29 cellular contexts compared by ENCODE assay signal in genomic region chr22:23300476-23300875, GRCh38.
"Had no signal": no experiment of that assay in that cellular context is flagged by ENCODE, and none has a peak within 500 bp of the region (broad histone marks: within the 10 kb centered on the region; RNA-seq: fewer than 3 reads in every experiment).

No MANE protein-coding gene starts in this region.

- H3K9me3 Mint-ChIP-seq: activated CD4-positive, alpha-beta T cell treated with anti-CD3 and anti-CD28 coated beads, Interleukin-2, amount 10 ng/mL, durations not matched to agents 24 days and 14 days; activated CD8-positive, alpha-beta T cell treated with anti-CD3 and anti-CD28 coated beads for 36 hours; activated naive CD4-positive, alpha-beta T cell treated with anti-CD3 and anti-CD28 coated beads for 36 hours; activated naive CD8-positive, alpha-beta T cell treated with anti-CD3 and anti-CD28 coated beads, Interleukin-2, amount 50 U/mL, for 24 hours; activated T-cell treated with anti-CD3 and anti-CD28 coated beads, Interleukin-2, amount 50 U/mL, for 72 hours; activated T-helper 17 cell treated with anti-CD3 and anti-CD28 coated beads, Interleukin-2, amount 50 U/mL, for 72 hours; brain had no signal

- ATAC-seq: activated CD8-positive, alpha-beta T cell treated with anti-CD3 and anti-CD28 coated beads for 36 hours; activated naive CD8-positive, alpha-beta T cell treated with anti-CD3 and anti-CD28 coated beads, Interleukin-2, amount 50 U/mL, for 24 hours; activated T-cell treated with anti-CD3 and anti-CD28 coated beads, Interleukin-2, amount 50 U/mL, for 72 hours; activated T-helper 17 cell treated with anti-CD3 and anti-CD28 coated beads, Interleukin-2, amount 50 U/mL, for 72 hours; PC-3 had no signal

- H3K27ac Mint-ChIP-seq: activated CD4-positive, alpha-beta T cell treated with anti-CD3 and anti-CD28 coated beads, Interleukin-2, amount 10 ng/mL, durations not matched to agents 24 days and 14 days; activated CD8-positive, alpha-beta T cell treated with anti-CD3 and anti-CD28 coated beads for 36 hours; activated naive CD4-positive, alpha-beta T cell treated with anti-CD3 and anti-CD28 coated beads for 36 hours; activated naive CD8-positive, alpha-beta T cell; activated naive CD8-positive, alpha-beta T cell treated with anti-CD3 and anti-CD28 coated beads, Interleukin-2, amount 50 U/mL, for 24 hours; activated T-cell treated with anti-CD3 and anti-CD28 coated beads, Interleukin-2, amount 50 U/mL, for 72 hours; activated T-helper 17 cell treated with anti-CD3 and anti-CD28 coated beads, Interleukin-2, amount 50 U/mL, for 72 hours; brain had no signal

- H3K27ac ChIP-seq: Peyer's patch, SK-N-MC had no signal

- H3K27me3 ChIP-seq: Peyer's patch had no signal

- H3K4me1 Mint-ChIP-seq: activated CD4-positive, alpha-beta T cell treated with anti-CD3 and anti-CD28 coated beads, Interleukin-2, amount 10 ng/mL, durations not matched to agents 24 days and 14 days; activated naive CD8-positive, alpha-beta T cell treated with anti-CD3 and anti-CD28 coated beads, Interleukin-2, amount 50 U/mL, for 24 hours; activated T-helper 17 cell treated with anti-CD3 and anti-CD28 coated beads, Interleukin-2, amount 50 U/mL, for 72 hours had no signal

- H3K4me3 ChIP-seq: Peyer's patch, SK-N-MC had no signal

- H3K27me3 Mint-ChIP-seq: activated CD4-positive, alpha-beta T cell treated with anti-CD3 and anti-CD28 coated beads, Interleukin-2, amount 10 ng/mL, durations not matched to agents 24 days and 14 days; activated CD8-positive, alpha-beta T cell treated with anti-CD3 and anti-CD28 coated beads for 36 hours; activated naive CD8-positive, alpha-beta T cell; activated naive CD8-positive, alpha-beta T cell treated with anti-CD3 and anti-CD28 coated beads, Interleukin-2, amount 50 U/mL, for 24 hours; activated T-helper 17 cell treated with anti-CD3 and anti-CD28 coated beads, Interleukin-2, amount 50 U/mL, for 72 hours; brain had no signal

- H3K9me3 ChIP-seq: Peyer's patch had no signal

- H3K4me3 Mint-ChIP-seq: activated CD4-positive, alpha-beta T cell treated with anti-CD3 and anti-CD28 coated beads, Interleukin-2, amount 10 ng/mL, durations not matched to agents 24 days and 14 days; activated CD8-positive, alpha-beta T cell treated with anti-CD3 and anti-CD28 coated beads for 36 hours; activated naive CD4-positive, alpha-beta T cell treated with anti-CD3 and anti-CD28 coated beads for 36 hours; activated naive CD8-positive, alpha-beta T cell; activated naive CD8-positive, alpha-beta T cell treated with anti-CD3 and anti-CD28 coated beads, Interleukin-2, amount 50 U/mL, for 24 hours; activated T-cell treated with anti-CD3 and anti-CD28 coated beads, Interleukin-2, amount 50 U/mL, for 72 hours; activated T-helper 17 cell treated with anti-CD3 and anti-CD28 coated beads, Interleukin-2, amount 50 U/mL, for 72 hours; brain had no signal

- DNase-seq: activated CD4-positive, alpha-beta T cell treated with anti-CD3 and anti-CD28 coated beads, Interleukin-2, amount 10 ng/mL, durations not matched to agents 24 days and 14 days; activated CD4-positive, alpha-beta T cell treated with anti-CD3 and anti-CD28 coated beads, Interleukin-2, amount 50 U/mL, for 4 hours; activated CD8-positive, alpha-beta T cell treated with anti-CD3 and anti-CD28 coated beads for 36 hours; activated effector memory CD4-positive, alpha-beta T cell treated with anti-CD3 and anti-CD28 coated beads, Interleukin-2, amount 50 U/mL, for 16 hours; activated naive CD4-positive, alpha-beta T cell treated with anti-CD3 and anti-CD28 coated beads for 36 hours; activated naive CD8-positive, alpha-beta T cell treated with anti-CD3 and anti-CD28 coated beads, Interleukin-2, amount 50 U/mL, for 24 hours; activated T-cell treated with anti-CD3 and anti-CD28 coated beads, Interleukin-2, amount 50 U/mL, for 1 hour; activated T-cell treated with anti-CD3 and anti-CD28 coated beads, Interleukin-2, amount 50 U/mL, for 72 hours; anterior cingulate cortex; central memory CD4-positive, alpha-beta T cell; NCI-H1092 treated with DMSO at 0.1 percent for 48 hours; NCI-H1417; NCI-H146; NCI-H187; NCI-H2029 treated with DMSO at 0.1 percent for 48 hours; NCI-H2107; NCI-H2171; NCI-H510A; NCI-H526; NCI-H748 treated with DMSO at 0.1 percent for 48 hours; NK-92 treated with Interleukin-12 subunit alpha and Interleukin-12 subunit beta, amount 100 ng/mL, for 24 hours; PC-3; Peyer's patch; RPMI8226; T1000 had no signal
